Comparison of ENCODE assay signal across 1 cellular context in the genomic region with DNA sequence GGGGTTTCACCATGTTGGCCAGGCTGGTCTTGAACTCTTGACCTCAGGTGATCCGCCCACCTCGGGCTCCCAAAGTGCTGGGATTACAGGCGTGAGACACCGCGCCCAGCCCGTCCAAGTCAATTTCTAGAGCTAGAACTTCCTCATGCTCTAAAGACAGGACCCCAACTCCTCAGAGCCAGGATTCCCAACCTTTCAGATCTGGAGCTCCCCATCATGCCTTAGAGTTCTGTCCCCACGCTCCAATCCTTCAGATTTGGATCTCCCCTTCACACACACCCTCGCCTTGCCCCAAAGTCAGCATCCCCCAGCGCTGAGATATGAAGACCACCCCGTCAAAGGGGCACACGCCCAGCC.
TF ChIP-seq lines count a peak whose summit lies in the region.

No MANE protein-coding gene starts in this region.

TF ChIP-seq in WTC11, 78 proteins besides CTCF, POLR2A, EP300 and RAD21 (continued from another document):
- TF ChIP-seq, protein P1, sequence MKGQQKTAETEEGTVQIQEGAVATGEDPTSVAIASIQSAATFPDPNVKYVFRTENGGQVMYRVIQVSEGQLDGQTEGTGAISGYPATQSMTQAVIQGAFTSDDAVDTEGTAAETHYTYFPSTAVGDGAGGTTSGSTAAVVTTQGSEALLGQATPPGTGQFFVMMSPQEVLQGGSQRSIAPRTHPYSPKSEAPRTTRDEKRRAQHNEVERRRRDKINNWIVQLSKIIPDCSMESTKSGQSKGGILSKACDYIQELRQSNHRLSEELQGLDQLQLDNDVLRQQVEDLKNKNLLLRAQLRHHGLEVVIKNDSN (CRISPR knock-in tag; IDR thresholded peaks at IDR 0.05) = no peak
- TF ChIP-seq AFF4 (CRISPR knock-in tag; IDR thresholded peaks at IDR 0.05; ENCODE audit: borderline replicate concordance) (no peak), ATF1 (CRISPR knock-in tag; IDR thresholded peaks at IDR 0.05) (no peak)
TF ChIP-seq in WTC11: peak in this region for 0.
